Comparison of ENCODE assay signal across 8 cellular contexts in the genomic region with DNA sequence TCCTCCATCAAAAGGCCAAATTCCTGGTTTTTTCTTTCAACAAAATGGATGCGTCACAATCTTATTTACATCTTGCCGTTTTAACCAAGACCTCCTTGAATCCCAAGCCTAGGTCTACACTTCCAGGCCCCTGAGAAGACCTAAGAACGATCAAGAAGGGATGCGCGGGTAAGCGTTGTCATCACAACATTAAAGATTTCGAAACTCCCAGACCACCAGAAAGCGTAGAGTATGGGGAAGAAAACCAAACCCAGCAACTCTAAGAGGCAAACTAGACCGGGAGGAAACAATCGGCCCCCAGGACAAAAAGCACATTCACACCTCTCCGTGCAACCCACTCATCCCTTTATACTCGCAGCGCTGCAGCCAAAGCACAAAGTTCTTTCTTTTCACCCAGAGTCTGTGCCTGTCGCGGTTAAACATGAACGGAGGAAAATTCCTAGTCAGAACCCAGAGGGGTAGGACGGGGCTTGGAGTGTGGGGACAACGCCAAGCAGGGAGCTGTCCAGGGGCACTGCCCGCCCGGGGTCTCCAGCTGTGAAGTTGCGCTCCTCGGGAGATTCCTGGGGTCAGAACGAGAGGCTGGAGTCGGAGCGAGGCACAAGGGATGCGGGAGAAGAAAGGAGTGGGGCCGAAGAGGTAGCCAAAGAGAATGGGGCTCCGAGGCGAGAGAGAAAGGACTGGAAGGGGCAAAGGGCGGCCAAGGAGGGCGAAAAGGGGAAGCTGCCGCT. TPM values are rescaled to one million over a fixed set of nuclear protein-coding genes. Genes with fewer than 3 reads are reported as not detected.
DNase-seq lines count a peak whose midpoint lies in the region; ATAC-seq and TF ChIP-seq lines count a peak whose summit lies in the region.

No MANE protein-coding gene starts in this region.

- intact Hi-C loops in Calu3 (cut with micrococcal nuclease; ENCODE audit: unreplicated experiment) = loop anchor here (10.0 kb wide), 1 partner anchor 525 kb away; no protein-coding TSS in a partner anchor

- no peak for DNase-seq in Calu3
- no peak for DNase-seq in T-helper 17 cell
- no peak for DNase-seq in natural killer cell treated with Interleukin-12 subunit alpha and Interleukin-12 subunit beta and Interleukin-15 and Interleukin-18, amount 100 ng/mL, for 72 hours (ENCODE audit: low spot score)
- no peak for DNase-seq in NCI-H1092 (lab: John Stamatoyannopoulos, UW)
- no peak for DNase-seq in cerebellum (ENCODE audit: low spot score)

- peaks cover 36% of the 10 kb centered on the region for H3K4me1 Mint-ChIP-seq in Calu3 (ENCODE audit: low read depth, unreplicated experiment)
- H3K4me1 Mint-ChIP-seq in T-helper 17 cell = peaks cover 43% of the 10 kb centered on the region
- peaks cover 36 to 41% of the 10 kb centered on the region in 2 donors for H3K4me1 Mint-ChIP-seq in natural killer cell treated with Interleukin-12 subunit alpha and Interleukin-12 subunit beta and Interleukin-15 and Interleukin-18, amount 100 ng/mL, for 72 hours (ENCODE audit: low read depth in 2 of 2)

- POLR2A ChIA-PET in HEK293 (lab: Yijun Ruan, JAX) = interaction anchor here (0.5 to 1.3 kb wide), 4 partner anchors 43 to 101 kb away, joined by 3 to 4 read pairs (median 3); a partner anchor contains a TSS

- peak overlapping the region; percentile 79 for H3K27ac ChIP-seq in HEK293 (ENCODE audit: extremely low read depth, low read depth, low read length)

- H3K36me3 Mint-ChIP-seq in Calu3 (ENCODE audit: insufficient read depth, unreplicated experiment) (peaks cover 48% of the 10 kb centered on the region), T-helper 17 cell (ENCODE audit: low read depth) (no peaks in the 10 kb centered on the region)
- H3K36me3 Mint-ChIP-seq in natural killer cell treated with Interleukin-12 subunit alpha and Interleukin-12 subunit beta and Interleukin-15 and Interleukin-18, amount 100 ng/mL, for 72 hours = peaks cover 10% of the 10 kb centered on the region

- no peaks in the 10 kb centered on the region for H3K9me3 ChIP-seq in HEK293 (ENCODE audit: control insufficient read depth, insufficient read depth, low read depth, low read length)
- H3K9me3 ChIP-seq in T-helper 17 cell (ENCODE audit: control insufficient read depth, low read length, poor library complexity, severe bottlenecking) = no peaks in the 10 kb centered on the region

- TF ChIP-seq CTCF in Calu3 (IDR thresholded peaks at IDR 0.05; ENCODE audit: unreplicated experiment) (no peak), HEK293 (tag by site-specific recombination; IDR thresholded peaks at IDR 0.05) (no peak)

- H3K4me3 Mint-ChIP-seq in Calu3 (ENCODE audit: low read depth, unreplicated experiment) (peak overlapping the region; percentile 90), T-helper 17 cell (peak overlapping the region; percentile 97)
- peak overlapping the region; percentile 100 for H3K4me3 Mint-ChIP-seq in natural killer cell treated with Interleukin-12 subunit alpha and Interleukin-12 subunit beta and Interleukin-15 and Interleukin-18, amount 100 ng/mL, for 72 hours

- H3K27me3 Mint-ChIP-seq in Calu3 (ENCODE audit: unreplicated experiment) (no peaks in the 10 kb centered on the region), T-helper 17 cell (no peaks in the 10 kb centered on the region)
- H3K27me3 Mint-ChIP-seq in natural killer cell treated with Interleukin-12 subunit alpha and Interleukin-12 subunit beta and Interleukin-15 and Interleukin-18, amount 100 ng/mL, for 72 hours = no peaks in the 10 kb centered on the region

- H3K36me3 ChIP-seq in HEK293 (ENCODE audit: control insufficient read depth in 2 of 2, insufficient read depth in 1 of 2, low read length in 2 of 2) = peaks cover 15% of the 10 kb centered on the region in 2 experiments

- H3K27ac Mint-ChIP-seq in Calu3 (ENCODE audit: unreplicated experiment) = peak overlapping the region; percentile 94
- H3K27ac Mint-ChIP-seq in T-helper 17 cell = peak overlapping the region; percentile 99
- peak overlapping the region; percentile 94 to 97 for H3K27ac Mint-ChIP-seq in natural killer cell treated with Interleukin-12 subunit alpha and Interleukin-12 subunit beta and Interleukin-15 and Interleukin-18, amount 100 ng/mL, for 72 hours

- TSS peak; percentile 40 for BruUV-seq in Calu3 (replicated peaks; lab: Mats Ljungman, UMichigan)

- no peaks in the 10 kb centered on the region for H3K9me3 Mint-ChIP-seq in Calu3 (ENCODE audit: low read depth, unreplicated experiment)
- no peaks in the 10 kb centered on the region for H3K9me3 Mint-ChIP-seq in natural killer cell treated with Interleukin-12 subunit alpha and Interleukin-12 subunit beta and Interleukin-15 and Interleukin-18, amount 100 ng/mL, for 72 hours

- peak overlapping the region; percentile 70 for H3K4me3 ChIP-seq in HEK293 (ENCODE audit: low read depth, low read length)

- CTCF ChIA-PET in Calu3 (lab: Charles Lee) = interaction anchor here (0.5 to 1.5 kb wide), 7 partner anchors 7 to 682 kb away, joined by 3 to 6 read pairs (median 3); a partner anchor contains a TSS
- CTCF ChIA-PET in HEK293 (lab: Yijun Ruan, JAX) = interaction anchor here (0.7 to 2.9 kb wide), 4 partner anchors 19 to 103 kb away, joined by 3 to 11 read pairs (median 6); no protein-coding TSS in a partner anchor

- H3K4me1 ChIP-seq in HEK293 (ENCODE audit: control insufficient read depth, insufficient read depth, low read length) = peaks cover 22% of the 10 kb centered on the region

- ATAC-seq in T-helper 17 cell = no peak
- peak; percentile 0 for ATAC-seq in esophagus mucosa
- ATAC-seq in natural killer cell treated with Interleukin-12 subunit alpha and Interleukin-12 subunit beta and Interleukin-15 and Interleukin-18, amount 100 ng/mL, for 72 hours = no peak
- no peak for ATAC-seq in HG02840 (IDR thresholded peaks at IDR 0.05; ENCODE audit: low FRiP score, unreplicated experiment)

TF ChIP-seq in HEK293, 187 proteins besides CTCF, POLR2A, EP300 and RAD21 (continues in another document):
- TF ChIP-seq, protein P1, sequence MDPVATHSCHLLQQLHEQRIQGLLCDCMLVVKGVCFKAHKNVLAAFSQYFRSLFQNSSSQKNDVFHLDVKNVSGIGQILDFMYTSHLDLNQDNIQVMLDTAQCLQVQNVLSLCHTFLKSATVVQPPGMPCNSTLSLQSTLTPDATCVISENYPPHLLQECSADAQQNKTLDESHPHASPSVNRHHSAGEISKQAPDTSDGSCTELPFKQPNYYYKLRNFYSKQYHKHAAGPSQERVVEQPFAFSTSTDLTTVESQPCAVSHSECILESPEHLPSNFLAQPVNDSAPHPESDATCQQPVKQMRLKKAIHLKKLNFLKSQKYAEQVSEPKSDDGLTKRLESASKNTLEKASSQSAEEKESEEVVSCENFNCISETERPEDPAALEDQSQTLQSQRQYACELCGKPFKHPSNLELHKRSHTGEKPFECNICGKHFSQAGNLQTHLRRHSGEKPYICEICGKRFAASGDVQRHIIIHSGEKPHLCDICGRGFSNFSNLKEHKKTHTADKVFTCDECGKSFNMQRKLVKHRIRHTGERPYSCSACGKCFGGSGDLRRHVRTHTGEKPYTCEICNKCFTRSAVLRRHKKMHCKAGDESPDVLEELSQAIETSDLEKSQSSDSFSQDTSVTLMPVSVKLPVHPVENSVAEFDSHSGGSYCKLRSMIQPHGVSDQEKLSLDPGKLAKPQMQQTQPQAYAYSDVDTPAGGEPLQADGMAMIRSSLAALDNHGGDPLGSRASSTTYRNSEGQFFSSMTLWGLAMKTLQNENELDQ (tag by site-specific recombination; IDR thresholded peaks at IDR 0.05; ENCODE audit: low read depth) = no peak
- TF ChIP-seq ZFP41 (tag by site-specific recombination; IDR thresholded peaks at IDR 0.05; ENCODE audit: borderline replicate concordance) = no peak
- TF ChIP-seq, protein P2, sequence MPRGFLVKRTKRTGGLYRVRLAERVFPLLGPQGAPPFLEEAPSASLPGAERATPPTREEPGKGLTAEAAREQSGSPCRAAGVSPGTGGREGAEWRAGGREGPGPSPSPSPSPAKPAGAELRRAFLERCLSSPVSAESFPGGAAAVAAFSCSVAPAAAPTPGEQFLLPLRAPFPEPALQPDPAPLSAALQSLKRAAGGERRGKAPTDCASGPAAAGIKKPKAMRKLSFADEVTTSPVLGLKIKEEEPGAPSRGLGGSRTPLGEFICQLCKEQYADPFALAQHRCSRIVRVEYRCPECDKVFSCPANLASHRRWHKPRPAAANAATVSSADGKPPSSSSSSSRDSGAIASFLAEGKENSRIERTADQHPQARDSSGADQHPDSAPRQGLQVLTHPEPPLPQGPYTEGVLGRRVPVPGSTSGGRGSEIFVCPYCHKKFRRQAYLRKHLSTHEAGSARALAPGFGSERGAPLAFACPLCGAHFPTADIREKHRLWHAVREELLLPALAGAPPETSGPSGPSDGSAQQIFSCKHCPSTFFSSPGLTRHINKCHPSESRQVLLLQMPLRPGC (tag by site-specific recombination; IDR thresholded peaks at IDR 0.05) = no peak
- TF ChIP-seq ZNF350 (tag by site-specific recombination; IDR thresholded peaks at IDR 0.05) = no peak
- TF ChIP-seq ZNF837 (tag by site-specific recombination; IDR thresholded peaks at IDR 0.05) = no peak
- TF ChIP-seq ZNF2 (tag by site-specific recombination; IDR thresholded peaks at IDR 0.05) = no peak
- peak; percentile 66; the same call in 1 of the 2 replicates for TF ChIP-seq PRDM1 (tag by site-specific recombination; IDR thresholded peaks at IDR 0.05)
- TF ChIP-seq ZNF16 (tag by site-specific recombination; IDR thresholded peaks at IDR 0.05; ENCODE audit: low read depth) = no peak
- TF ChIP-seq ZNF366 (tag by site-specific recombination; conservative IDR thresholded peaks at IDR 0.05) = peak; percentile 79

RNA-seq across cellular contexts. Expression of a gene that starts 0.7 kb away (rescaled TPM):
- total RNA-seq in Calu3 (2022) = 52.2 and 56.7 TPM in 2 replicates
- 100 to 1,000 TPM in 1 of 2 donors, 10 to 100 TPM in 1; 88.5 to 103 TPM for total RNA-seq in T-helper 17 cell
- 20.6 TPM for total RNA-seq in esophagus mucosa
- 10 to 100 TPM; 21.9 to 27.0 TPM for total RNA-seq in natural killer cell treated with Interleukin-12 subunit alpha and Interleukin-12 subunit beta and Interleukin-15 and Interleukin-18, amount 100 ng/mL, for 72 hours
- total RNA-seq in cerebellum = 21.7 TPM

RNA-seq across cellular contexts. Expression of a gene that starts 22.9 kb away (rescaled TPM):
- total RNA-seq in Calu3 (2022) = 0.50 and 0.59 TPM in 2 replicates
- not detected for total RNA-seq in T-helper 17 cell
- total RNA-seq in esophagus mucosa = 1.0 TPM
- 1 to 10 TPM; 1.0 to 2.0 TPM for total RNA-seq in natural killer cell treated with Interleukin-12 subunit alpha and Interleukin-12 subunit beta and Interleukin-15 and Interleukin-18, amount 100 ng/mL, for 72 hours
- 0.36 TPM for total RNA-seq in cerebellum

RNA-seq across cellular contexts. Expression of a gene that starts 37.3 kb away (rescaled TPM):
- total RNA-seq in Calu3 (2022) (not detected in 2 replicates), T-helper 17 cell (not detected), esophagus mucosa (not detected), cerebellum (55.4 TPM)
- total RNA-seq in natural killer cell treated with Interleukin-12 subunit alpha and Interleukin-12 subunit beta and Interleukin-15 and Interleukin-18, amount 100 ng/mL, for 72 hours = not detected

Comparison
In these comparisons a context has a peak if more than half of its experiments do, and no peak if none do; other contexts are left out.
1. RNA of a gene that starts 37.3 kb away (total RNA-seq): 55.4 TPM in cerebellum (single experiment); not detected in natural killer cell treated with Interleukin-12 subunit alpha and Interleukin-12 subunit beta and Interleukin-15 and Interleukin-18, amount 100 ng/mL, for 72 hours, not detected in Calu3, not detected in T-helper 17 cell and not detected in esophagus mucosa (single experiment); every median in the first group is over 10 times any median in the second.
2. Peak in every context shown above with its lines, with median percentiles within 50 percentile points of each other: H3K27ac Mint-ChIP-seq and H3K4me3 Mint-ChIP-seq.